20 cellular contexts compared by ENCODE assay signal in genomic region chr18:7696846-7697245, GRCh38.
A peak's percentile ranks its signal among the peaks of the same experiment; 100 is the strongest.
DNase-seq lines count a peak whose midpoint lies in the region; TF ChIP-seq lines count a peak whose summit lies in the region.
"Had no signal": no experiment of that assay in that cellular context is flagged by ENCODE, and none has a peak within 500 bp of the region (broad histone marks: within the 10 kb centered on the region; RNA-seq: fewer than 3 reads in every experiment).

No MANE protein-coding gene starts in this region.

- H3K4me1 ChIP-seq in adipocyte (ENCODE audit: control insufficient read depth, insufficient read depth, low read length), result no peaks in the 10 kb centered on the region
- H3K4me1 ChIP-seq: BE2C had no signal

- no peak for TF ChIP-seq CTCF in foreskin fibroblast (IDR thresholded peaks at IDR 0.05; ENCODE audit: low read depth, low read length)

- DNase-seq in DMS 273 (lab: John Stamatoyannopoulos, UW; ENCODE audit: unreplicated experiment) (peak; percentile 46), DMS 273 treated with DMSO at 0.1 percent for 48 hours (lab: John Stamatoyannopoulos, UW) (no peak), NCI-H1694 (lab: John Stamatoyannopoulos, UW) (peak; percentile 73), adipocyte (ENCODE audit: low read depth) (peak; percentile 63), foreskin fibroblast (peak; percentile 4 to 37), SKM-1 (lab: John Stamatoyannopoulos, UW; ENCODE audit: unreplicated experiment) (no peak), SK-N-DZ (ENCODE audit: low spot score) (no peak), 8988T (no peak)
- DNase-seq: BE2C; CD4-positive, CD25-positive, alpha-beta regulatory T cell; COR-L47; DMS153; GF-D8; HCEC 1CT; MM.1S; NCI-H1092 treated with DMSO at 0.1 percent for 48 hours; NCI-H187 treated with DMSO at 0.1 percent for 48 hours; NCI-H526; Right ventricle myocardium superior had no signal

- H3K9me3 ChIP-seq in adipocyte (ENCODE audit: control insufficient read depth, low read length), result no peaks in the 10 kb centered on the region
- H3K9me3 ChIP-seq: BE2C had no signal

- H3K27me3 ChIP-seq in adipocyte (replicated peaks; ENCODE audit: control insufficient read depth, insufficient read depth, low read length), result no peaks in the 10 kb centered on the region
- H3K27me3 ChIP-seq: BE2C had no signal

- H3K36me3 ChIP-seq in adipocyte (ENCODE audit: control insufficient read depth, insufficient read depth, low read length, severe bottlenecking), result no peaks in the 10 kb centered on the region
- H3K36me3 ChIP-seq: BE2C had no signal

- H3K9ac ChIP-seq in adipocyte (ENCODE audit: low read length), result no peak overlapping the region

- H3K4me3 ChIP-seq in adipocyte (ENCODE audit: low read length) (no peak overlapping the region), foreskin fibroblast (ENCODE audit: low read depth in 1 of 2, low read length in 2 of 2) (no peak overlapping the region)
- H3K4me3 ChIP-seq: GM23338 had no signal

Comparison
In these comparisons a context has a peak if more than half of its experiments do, and no peak if none do; other contexts are left out.
1. DNase-seq: peak in DMS 273 (single experiment), NCI-H1694 (single experiment), adipocyte (single experiment) and foreskin fibroblast (2 of 2); none in DMS 273 treated with DMSO at 0.1 percent for 48 hours (single experiment), SKM-1 (single experiment), SK-N-DZ (single experiment) and 8988T (single experiment).